25 cellular contexts compared by ENCODE assay signal in the genomic region with DNA sequence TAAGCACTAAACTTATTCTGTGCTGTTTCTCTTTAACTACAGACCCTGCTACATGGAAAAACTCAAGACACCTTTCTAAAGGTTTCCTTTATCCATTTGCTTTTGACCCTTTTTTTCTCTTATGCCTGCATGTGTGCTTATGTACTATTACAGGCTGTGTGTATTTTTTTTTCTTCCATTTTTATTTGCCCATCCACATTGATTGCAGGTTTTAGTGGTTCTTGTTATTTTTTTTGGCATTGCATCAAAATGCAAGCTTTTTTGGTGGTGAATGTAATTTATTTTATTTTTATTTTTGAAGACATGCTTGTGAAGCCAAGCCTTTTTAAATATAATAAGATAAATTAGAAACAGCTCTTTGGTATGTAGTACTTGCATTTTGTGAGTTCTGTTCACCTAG. TPM values are rescaled to one million over a fixed set of nuclear protein-coding genes. Genes with fewer than 3 reads are reported as not detected.
DNase-seq lines count a peak whose midpoint lies in the region; ATAC-seq, FAIRE-seq and TF ChIP-seq lines count a peak whose summit lies in the region.
"Had no signal": no experiment of that assay in that cellular context is flagged by ENCODE, and none has a peak within 500 bp of the region (broad histone marks: within the 10 kb centered on the region; RNA-seq: fewer than 3 reads in every experiment).

No MANE protein-coding gene starts in this region.

- H3K4me1 Mint-ChIP-seq in T-helper 2 cell treated with Interferon-gamma antibody and Interleukin-4, amounts not matched to agents 5 μg/mL and 100 μg/mL, for 36 hours (ENCODE audit: low read depth) = peaks cover 47% of the 10 kb centered on the region
- H3K4me1 Mint-ChIP-seq in activated naive CD8-positive, alpha-beta T cell treated with anti-CD3 and anti-CD28 coated beads for 36 hours = no peaks in the 10 kb centered on the region
- H3K4me1 Mint-ChIP-seq: CD14-positive monocyte, GM23338, H9 had no signal

- ATAC-seq in K562 (no peak), pancreas (no peak)
- ATAC-seq: A549, GM12878, GM23338, HCT116 had no signal

- H3K27ac ChIP-seq in K562 (ENCODE audit: extremely low read depth, low read depth, low read length) = peak overlapping the region; percentile 22; the same call in 1 of the 3 replicates
- no peak overlapping the region for H3K27ac ChIP-seq in pancreas
- H3K27ac ChIP-seq: A549; BLaER1 treated with 17β-estradiol and CSF1 and Interleukin-3, amounts not matched to agents 10 nM and 100 nM had no signal

- H3K79me2 ChIP-seq in K562 (ENCODE audit: control insufficient read depth, insufficient read depth, low read length) = 0 out of 3 replicates have a peak, but pooled peaks cover 8% of the 10 kb centered on the region

- intact Hi-C loops in K562 (cut with micrococcal nuclease) = no loop called here
- intact Hi-C loops in pancreas (cut with DNase I) = no loop called here

- CTCF ChIA-PET in K562 (lab: Yijun Ruan, JAX; ENCODE audit: low intra/inter-chr PET ratio) = interaction anchor here (0.5 kb wide), 1 partner anchor 256 kb away, joined by 6 read pairs; no protein-coding TSS in a partner anchor

- H3K27ac Mint-ChIP-seq in T-helper 2 cell treated with Interferon-gamma antibody and Interleukin-4, amounts not matched to agents 5 μg/mL and 100 μg/mL, for 36 hours = peak overlapping the region; percentile 56
- no peak overlapping the region for H3K27ac Mint-ChIP-seq in activated naive CD8-positive, alpha-beta T cell treated with anti-CD3 and anti-CD28 coated beads for 36 hours
- H3K27ac Mint-ChIP-seq: GM23338, H9, HFFc6 had no signal

- no peak for TF ChIP-seq EP300 in K562 (IDR thresholded peaks at IDR 0.05; ENCODE audit: low read length)

- H3K36me3 ChIP-seq in K562 (ENCODE audit: control insufficient read depth, insufficient read depth, low read length) = peaks cover 33% of the 10 kb centered on the region; the same call in 2 of the 3 replicates
- H3K36me3 ChIP-seq in pancreas = no peaks in the 10 kb centered on the region

- FAIRE-seq in K562 (lab: Jason Lieb, UNC) = no peak
- peak; percentile 5 for FAIRE-seq in pancreas (lab: Jason Lieb, UNC)
- no peak for FAIRE-seq in GM12891 (lab: Jason Lieb, UNC)
- FAIRE-seq: A549, D721Med, GM12878 had no signal

- no peak for TF ChIP-seq RAD21 in K562 (CRISPR knock-in tag; conservative IDR thresholded peaks at IDR 0.05 in 1 of 2, IDR thresholded peaks at IDR 0.05 in 1 of 2)

- BruUV-seq in K562 (replicated peaks; lab: Mats Ljungman, UMichigan) = no TSS peak

- no peaks in the 10 kb centered on the region for H4K20me1 ChIP-seq in K562 (replicated peaks; ENCODE audit: control insufficient read depth, insufficient read depth, low read length)

- H3K4me1 ChIP-seq in K562 (replicated peaks in 1 of 2; ENCODE audit: control insufficient read depth in 2 of 2, insufficient read depth in 2 of 2, low read length in 2 of 2) (peaks cover 0 to 12% of the 10 kb centered on the region in 2 experiments; a peak in 3 of 5 replicates), pancreas (peaks cover 0 to 16% (median 9%) of the 10 kb centered on the region in 3 donors)
- H3K4me1 ChIP-seq: A549; BLaER1 treated with 17β-estradiol and CSF1 and Interleukin-3, amounts not matched to agents 10 nM and 100 nM had no signal

- H3K27me3 Mint-ChIP-seq in T-helper 2 cell treated with Interferon-gamma antibody and Interleukin-4, amounts not matched to agents 5 μg/mL and 100 μg/mL, for 36 hours (ENCODE audit: low read depth) = no peaks in the 10 kb centered on the region
- no peaks in the 10 kb centered on the region for H3K27me3 Mint-ChIP-seq in activated naive CD8-positive, alpha-beta T cell treated with anti-CD3 and anti-CD28 coated beads for 36 hours
- H3K27me3 Mint-ChIP-seq: CD4-positive, alpha-beta T cell; CD8-positive, alpha-beta memory T cell had no signal

- H3K4me3 Mint-ChIP-seq in T-helper 2 cell treated with Interferon-gamma antibody and Interleukin-4, amounts not matched to agents 5 μg/mL and 100 μg/mL, for 36 hours = no peak overlapping the region
- H3K4me3 Mint-ChIP-seq in activated naive CD8-positive, alpha-beta T cell treated with anti-CD3 and anti-CD28 coated beads for 36 hours = no peak overlapping the region
- H3K4me3 Mint-ChIP-seq: CD14-positive monocyte; CD4-positive, alpha-beta T cell; CD8-positive, alpha-beta memory T cell; GM23338; H9; HFFc6 had no signal

- H3K9ac ChIP-seq in K562 (ENCODE audit: insufficient read depth in 1 of 2, low read depth in 2 of 2, low read length in 2 of 2) = no peak overlapping the region; a peak in 1 of 4 replicates
- H3K9ac ChIP-seq: BLaER1 treated with 17β-estradiol and CSF1 and Interleukin-3, amounts not matched to agents 10 nM and 100 nM had no signal

- no peaks in the 10 kb centered on the region for H3K9me1 ChIP-seq in K562 (ENCODE audit: control insufficient read depth, insufficient read depth, low read length)

- TF ChIP-seq CTCF in K562 (IDR thresholded peaks at IDR 0.05 in 2 of 3, conservative IDR thresholded peaks at IDR 0.05 in 1 of 3; ENCODE audit: insufficient read depth in 2 of 3, low read depth in 1 of 3, low read length in 3 of 3) (no peak), pancreas (IDR thresholded peaks at IDR 0.05) (no peak)

- H3K27me3 ChIP-seq in K562 (ENCODE audit: control insufficient read depth in 2 of 2, insufficient read depth in 2 of 2, low read length in 2 of 2) (no peaks in the 10 kb centered on the region), pancreas (no peaks in the 10 kb centered on the region)
- H3K27me3 ChIP-seq: BE2C; BLaER1 treated with 17β-estradiol and CSF1 and Interleukin-3, amounts not matched to agents 10 nM and 100 nM had no signal

- H3K4me3 ChIP-seq in K562 (no peak overlapping the region), pancreas (no peak overlapping the region)
- H3K4me3 ChIP-seq: A549; BLaER1 treated with 17β-estradiol and CSF1 and Interleukin-3, amounts not matched to agents 10 nM and 100 nM; GM12878; GM23338 had no signal

- in situ Hi-C loops in K562 (cut with MboI) = no loop called here

- no peaks in the 10 kb centered on the region for H3K9me3 Mint-ChIP-seq in T-helper 2 cell treated with Interferon-gamma antibody and Interleukin-4, amounts not matched to agents 5 μg/mL and 100 μg/mL, for 36 hours
- no peaks in the 10 kb centered on the region for H3K9me3 Mint-ChIP-seq in activated naive CD8-positive, alpha-beta T cell treated with anti-CD3 and anti-CD28 coated beads for 36 hours
- H3K9me3 Mint-ChIP-seq: CD14-positive monocyte; CD4-positive, alpha-beta T cell; CD8-positive, alpha-beta memory T cell; GM23338; H9; HFFc6 had no signal

- POLR2A ChIA-PET in K562 (lab: Yijun Ruan, JAX) = interaction anchor here (0.7 to 1.5 kb wide), 4 partner anchors 16 to 215 kb away, joined by 3 to 5 read pairs (median 3); partner anchors contain the start of gene YARS2

- peak overlapping the region; percentile 9; the same call in 1 of the 2 replicates for H3K4me2 ChIP-seq in K562 (ENCODE audit: insufficient read depth, low read length)
- H3K4me2 ChIP-seq: A549; BLaER1 treated with 17β-estradiol and CSF1 and Interleukin-3, amounts not matched to agents 10 nM and 100 nM; GM23338 had no signal

- H2AFZ ChIP-seq in K562 (ENCODE audit: low read depth, low read length) = no peak overlapping the region
- H2AFZ ChIP-seq: GM23338 had no signal

- H3K9me3 ChIP-seq in K562 (replicated peaks; ENCODE audit: control insufficient read depth, insufficient read depth, low read depth, low read length) (no peaks in the 10 kb centered on the region), pancreas (no peaks in the 10 kb centered on the region)
- H3K9me3 ChIP-seq: A549; BE2C; BLaER1 treated with 17β-estradiol and CSF1 and Interleukin-3, amounts not matched to agents 10 nM and 100 nM had no signal

- DNase-seq in T-helper 2 cell treated with Interferon-gamma antibody and Interleukin-4, amounts not matched to agents 5 μg/mL and 100 μg/mL, for 36 hours (ENCODE audit: low spot score) = no peak
- DNase-seq in T-helper 2 cell (no peak), K562 (ENCODE audit: extremely low read depth in 1 of 4, low spot score in 3 of 4) (no peak), pancreas (no peak), GM12891 (ENCODE audit: insufficient read length, low spot score) (no peak)
- DNase-seq in activated naive CD8-positive, alpha-beta T cell treated with anti-CD3 and anti-CD28 coated beads for 36 hours = no peak
- DNase-seq: 8988T; ACHN; AML-193; BE2C; CD4-positive, alpha-beta T cell; CD8-positive, alpha-beta memory T cell; DMS 273 treated with DMSO at 0.1 percent for 48 hours; DMS79; EL; GDM1; H9; HFFc6 had no signal

- peaks cover 31% of the 10 kb centered on the region for H3K36me3 Mint-ChIP-seq in T-helper 2 cell treated with Interferon-gamma antibody and Interleukin-4, amounts not matched to agents 5 μg/mL and 100 μg/mL, for 36 hours (ENCODE audit: low read depth)
- peaks cover 7% of the 10 kb centered on the region for H3K36me3 Mint-ChIP-seq in activated naive CD8-positive, alpha-beta T cell treated with anti-CD3 and anti-CD28 coated beads for 36 hours

- TF ChIP-seq POLR2A in K562 (conservative IDR thresholded peaks at IDR 0.05) (no peak), GM12891 (IDR thresholded peaks at IDR 0.05; ENCODE audit: low read depth, low read length) (no peak)

RNA-seq across cellular contexts. Expression of gene DNM1L, which starts 26.7 kb away (rescaled TPM):
- total RNA-seq in K562 (2011; cell fraction: chromatin; rRNA removed; ENCODE audit: low replicate concordance) = 53.2 and 202 TPM in 2 replicates
- total RNA-seq in K562 (2011; cell fraction: nucleolus; rRNA removed) = 26.0 and 40.5 TPM in 2 replicates
- 58.5 and 76.0 TPM in 2 replicates for total RNA-seq in K562 (2011; cell fraction: nucleoplasm; rRNA removed)
- total RNA-seq in K562 (2014; rRNA removed) (42.3 and 49.6 TPM in 2 replicates), K562 (2014; rRNA removed; fragmentation: Illumina TruSeq; extraction: Trizol) (79.1 and 86.8 TPM in 2 replicates), K562 (2015; rRNA removed; fragmentation: Illumina TruSeq; extraction: Trizol) (73.0 and 76.4 TPM in 2 replicates), K562 (2021) (48.8 and 61.5 TPM in 2 replicates), pancreas (10 to 100 TPM; 12.2 to 27.8 (median 16.4) TPM)
- polyA plus RNA-seq in K562 (2011; rRNA removed) (72.4 and 82.8 TPM in 2 replicates), K562 (2014; fragmentation: Illumina TruSeq; extraction: Trizol) (56.6 and 69.8 TPM in 2 replicates), K562 (2014; fragmentation: Nextera tagmentation; extraction: Ambion mirVana) (10 to 100 TPM; 24.1 to 46.2 TPM), K562 (2014; rRNA removed) (46.6 and 54.5 TPM in 2 replicates), pancreas (10 to 100 TPM; 15.3 to 25.3 TPM)
- polyA plus RNA-seq in K562 (2011; cell fraction: cytosol; rRNA removed) = 13.3 and 29.2 TPM in 2 replicates
- 64.7 and 86.6 TPM in 2 replicates for polyA plus RNA-seq in K562 (2011; cell fraction: nucleus; rRNA removed)
- polyA plus RNA-seq in K562 (2012) = 42.7 and 43.3 TPM in 2 replicates
- 105 and 108 TPM in 2 replicates for polyA minus RNA-seq in K562 (2011; rRNA and poly(A)+ RNA removed)
- 28.9 and 36.7 TPM in 2 replicates for polyA minus RNA-seq in K562 (2011; cell fraction: cytosol; rRNA and poly(A)+ RNA removed)
- polyA minus RNA-seq in K562 (2011; cell fraction: nucleus; rRNA and poly(A)+ RNA removed) = 60.2 and 106 TPM in 2 replicates
- polyA plus RNA-seq in GM12891 (2012; ENCODE audit: low read depth, missing spikeins) = 45.9 TPM
- 10 to 100 TPM; 60.4 to 66.1 TPM for total RNA-seq in activated naive CD8-positive, alpha-beta T cell treated with anti-CD3 and anti-CD28 coated beads for 36 hours

RNA-seq across cellular contexts. Expression of gene YARS2, which starts 49.9 kb away (rescaled TPM):
- total RNA-seq in K562 (2011; cell fraction: chromatin; rRNA removed; ENCODE audit: low replicate concordance) = 21.3 and 22.4 TPM in 2 replicates
- 26.5 and 26.7 TPM in 2 replicates for total RNA-seq in K562 (2011; cell fraction: nucleolus; rRNA removed)
- 17.7 and 18.4 TPM in 2 replicates for total RNA-seq in K562 (2011; cell fraction: nucleoplasm; rRNA removed)
- 28.7 and 34.4 TPM in 2 replicates for total RNA-seq in K562 (2014; rRNA removed)
- total RNA-seq in K562 (2014; rRNA removed; fragmentation: Illumina TruSeq; extraction: Trizol) = 40.6 and 42.2 TPM in 2 replicates
- 36.5 and 40.9 TPM in 2 replicates for total RNA-seq in K562 (2015; rRNA removed; fragmentation: Illumina TruSeq; extraction: Trizol)
- total RNA-seq in K562 (2021) = 24.2 and 25.1 TPM in 2 replicates
- 29.8 and 37.5 TPM in 2 replicates for polyA plus RNA-seq in K562 (2011; rRNA removed)
- polyA plus RNA-seq in K562 (2011; cell fraction: cytosol; rRNA removed) = 24.0 and 30.5 TPM in 2 replicates
- 16.9 and 21.7 TPM in 2 replicates for polyA plus RNA-seq in K562 (2011; cell fraction: nucleus; rRNA removed)
- polyA plus RNA-seq in K562 (2012) = 13.5 and 24.6 TPM in 2 replicates
- polyA plus RNA-seq in K562 (2014; fragmentation: Illumina TruSeq; extraction: Trizol) = 19.9 and 23.1 TPM in 2 replicates
- 10 to 100 TPM; 15.2 to 18.4 TPM for polyA plus RNA-seq in K562 (2014; fragmentation: Nextera tagmentation; extraction: Ambion mirVana)
- 30.3 and 35.0 TPM in 2 replicates for polyA plus RNA-seq in K562 (2014; rRNA removed)
- 24.1 and 24.8 TPM in 2 replicates for polyA minus RNA-seq in K562 (2011; rRNA and poly(A)+ RNA removed)
- polyA minus RNA-seq in K562 (2011; cell fraction: cytosol; rRNA and poly(A)+ RNA removed) = 11.0 and 17.3 TPM in 2 replicates
- polyA minus RNA-seq in K562 (2011; cell fraction: nucleus; rRNA and poly(A)+ RNA removed) = 25.0 and 29.8 TPM in 2 replicates
- total RNA-seq in pancreas = 1 to 10 TPM; 3.7 to 7.9 (median 6.0) TPM
- 1 to 10 TPM; 6.0 to 7.4 TPM for polyA plus RNA-seq in pancreas
- 14.6 TPM for polyA plus RNA-seq in GM12891 (2012; ENCODE audit: low read depth, missing spikeins)
- total RNA-seq in activated naive CD8-positive, alpha-beta T cell treated with anti-CD3 and anti-CD28 coated beads for 36 hours = 10 to 100 TPM; 38.3 to 41.0 TPM
